ENCODE assay signal across 1 cellular context in the genomic region with DNA sequence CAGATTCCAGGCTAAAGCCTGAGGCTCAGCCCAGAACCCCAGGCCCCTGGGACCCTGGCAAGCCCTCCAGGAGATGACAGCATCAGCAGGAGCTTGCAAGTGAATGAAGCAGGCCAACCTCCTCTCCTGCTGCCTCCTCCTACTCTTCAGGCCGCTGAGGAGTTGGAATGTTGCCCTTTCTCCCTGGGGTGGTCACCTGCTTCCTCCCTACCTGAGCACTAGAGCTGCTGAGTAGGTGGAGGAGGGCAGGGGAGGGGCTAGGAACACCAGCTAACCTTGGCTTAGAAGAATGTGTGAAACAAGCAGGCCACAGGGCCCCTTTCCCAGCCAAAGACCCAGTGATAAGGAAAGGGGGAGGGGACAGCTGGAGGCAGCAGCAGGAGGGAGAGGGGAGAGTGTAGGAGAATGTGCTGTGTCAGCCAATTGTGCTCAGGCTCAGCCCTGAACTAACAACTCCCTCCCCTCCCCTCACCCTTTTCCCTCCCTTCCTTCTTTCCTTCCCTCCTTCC.
TF ChIP-seq lines count a peak whose summit lies in the region.

No MANE protein-coding gene starts in this region.

TF ChIP-seq in HepG2, 621 proteins besides CTCF, POLR2A, EP300 and RAD21 (continued from another document):
- TF ChIP-seq MAFK (conservative IDR thresholded peaks at IDR 0.05 in 1 of 2, IDR thresholded peaks at IDR 0.05 in 1 of 2; ENCODE audit: low read length in 2 of 2): peak; percentile 84 to 92
- no peak for TF ChIP-seq KLF9 (CRISPR knock-in tag; IDR thresholded peaks at IDR 0.05; ENCODE audit: low read depth)
- peak; percentile 83 for TF ChIP-seq MAFF (IDR thresholded peaks at IDR 0.05; ENCODE audit: low read depth, low read length)
